In the genomic region with DNA sequence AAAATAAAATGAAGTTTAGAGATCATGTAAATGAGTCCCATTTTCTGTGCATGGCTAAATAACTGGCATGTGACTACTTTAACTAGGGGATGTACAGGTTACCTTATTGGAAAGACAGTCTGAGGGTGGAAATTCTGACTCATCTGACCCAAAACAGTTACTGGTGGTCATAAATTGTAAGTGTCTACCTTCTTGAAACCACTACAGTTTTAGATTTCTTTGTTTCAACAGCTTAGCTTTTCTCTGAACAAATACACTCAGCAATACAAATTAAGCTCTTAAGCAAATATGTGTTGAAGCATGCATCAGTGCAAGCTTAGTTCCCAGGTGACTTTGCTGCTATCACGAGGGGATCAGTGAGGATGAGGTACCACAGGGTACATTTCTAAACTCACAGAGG, we compare ENCODE assay signal across 1 cellular context.
TF ChIP-seq lines count a peak whose summit lies in the region.

No MANE protein-coding gene starts in this region.

TF ChIP-seq in HepG2, 621 proteins besides CTCF, POLR2A, EP300 and RAD21 (continued from another document):
- TF ChIP-seq NCOA5 (CRISPR knock-in tag; IDR thresholded peaks at IDR 0.05): no peak
- TF ChIP-seq KLF16 (CRISPR knock-in tag; IDR thresholded peaks at IDR 0.05): 0 out of 4 replicates have a peak, but pooled peaks of 1 of the 2 experiments have one; percentile 38
- TF ChIP-seq ZNF678 (CRISPR knock-in tag; IDR thresholded peaks at IDR 0.05): no peak
- TF ChIP-seq GATAD2A (CRISPR knock-in tag; IDR thresholded peaks at IDR 0.05): peak; percentile 87
- TF ChIP-seq FOXA1 (IDR thresholded peaks at IDR 0.05): peak; percentile 57
- peak; percentile 94 for TF ChIP-seq FOXA1 (CRISPR knock-in tag; IDR thresholded peaks at IDR 0.05)
- TF ChIP-seq, protein P1, sequence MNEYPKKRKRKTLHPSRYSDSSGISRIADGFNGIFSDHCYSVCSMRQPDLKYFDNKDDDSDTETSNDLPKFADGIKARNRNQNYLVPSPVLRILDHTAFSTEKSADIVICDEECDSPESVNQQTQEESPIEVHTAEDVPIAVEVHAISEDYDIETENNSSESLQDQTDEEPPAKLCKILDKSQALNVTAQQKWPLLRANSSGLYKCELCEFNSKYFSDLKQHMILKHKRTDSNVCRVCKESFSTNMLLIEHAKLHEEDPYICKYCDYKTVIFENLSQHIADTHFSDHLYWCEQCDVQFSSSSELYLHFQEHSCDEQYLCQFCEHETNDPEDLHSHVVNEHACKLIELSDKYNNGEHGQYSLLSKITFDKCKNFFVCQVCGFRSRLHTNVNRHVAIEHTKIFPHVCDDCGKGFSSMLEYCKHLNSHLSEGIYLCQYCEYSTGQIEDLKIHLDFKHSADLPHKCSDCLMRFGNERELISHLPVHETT (CRISPR knock-in tag; conservative IDR thresholded peaks at IDR 0.05): no peak
- TF ChIP-seq MIXL1 (CRISPR knock-in tag; IDR thresholded peaks at IDR 0.05): peak; percentile 31; the same call in 1 of the 2 replicates
- peak; percentile 83 for TF ChIP-seq ISL2 (CRISPR knock-in tag; IDR thresholded peaks at IDR 0.05)
